In genomic region chr4:104017213-104017612, GRCh38 we compare ENCODE assay signal across 28 cellular contexts.
"Had no signal": no experiment of that assay in that cellular context is flagged by ENCODE, and none has a peak within 500 bp of the region (broad histone marks: within the 10 kb centered on the region; RNA-seq: fewer than 3 reads in every experiment).

No MANE protein-coding gene starts in this region.

- DNase-seq: activated B cell treated with CpG ODN at 0.5 μM for 24 hours; activated CD4-positive, alpha-beta T cell treated with anti-CD3 and anti-CD28 coated beads for 48 hours; activated CD4-positive, alpha-beta T cell treated with anti-CD3 and anti-CD28 coated beads, Interleukin-2, amount 50 U/mL, for 1 hour; activated CD4-positive, alpha-beta T cell treated with anti-CD3 and anti-CD28 coated beads, Interleukin-2, amount 50 U/mL, for 48 hours; activated CD8-positive, alpha-beta memory T cell treated with anti-CD3 and anti-CD28 coated beads for 24 hours; activated CD8-positive, alpha-beta T cell treated with anti-CD3 and anti-CD28 coated beads for 36 hours; activated effector memory CD4-positive, alpha-beta T cell treated with anti-CD3 and anti-CD28 coated beads, Interleukin-2, amount 50 U/mL, for 16 hours; activated naive CD4-positive, alpha-beta T cell treated with anti-CD3 and anti-CD28 coated beads for 36 hours; activated naive CD8-positive, alpha-beta T cell treated with anti-CD3 and anti-CD28 coated beads for 36 hours; activated naive CD8-positive, alpha-beta T cell treated with anti-CD3 and anti-CD28 coated beads, Interleukin-2, amount 50 U/mL, for 24 hours; activated T-cell treated with anti-CD3 and anti-CD28 coated beads, Interleukin-2, amount 50 U/mL, for 1 hour; activated T-cell treated with anti-CD3 and anti-CD28 coated beads, Interleukin-2, amount 50 U/mL, for 48 hours; adrenal gland; amygdala; aorta; body of pancreas; caudate nucleus; cortex of kidney; dermis blood vessel endothelial cell; effector CD8-positive, alpha-beta T cell; esophagus squamous epithelium; gastrocnemius medialis; T-helper 1 cell; T-helper 17 cell; T1000; WERI-Rb-1 had no signal

- H3K27me3 ChIP-seq: adrenal gland, body of pancreas, esophagus squamous epithelium, gastrocnemius medialis had no signal

- H3K4me3 ChIP-seq: adrenal gland, body of pancreas, esophagus squamous epithelium, gastrocnemius medialis had no signal

- H3K9me3 ChIP-seq: adrenal gland, body of pancreas, esophagus squamous epithelium, gastrocnemius medialis had no signal

- H3K4me1 ChIP-seq: adrenal gland, body of pancreas, esophagus squamous epithelium, gastrocnemius medialis had no signal

- ATAC-seq: activated CD4-positive, CD25-positive, alpha-beta regulatory T cell treated with anti-CD3 and anti-CD28 coated beads, Interleukin-2, amount 50 U/mL, for 24 hours; activated CD8-positive, alpha-beta T cell treated with anti-CD3 and anti-CD28 coated beads for 36 hours; activated naive CD8-positive, alpha-beta T cell treated with anti-CD3 and anti-CD28 coated beads, Interleukin-2, amount 50 U/mL, for 24 hours; body of pancreas; gastrocnemius medialis; T-helper 17 cell had no signal

- H3K36me3 ChIP-seq: adrenal gland, esophagus squamous epithelium, gastrocnemius medialis, WERI-Rb-1 had no signal

- H3K27ac ChIP-seq: adrenal gland, body of pancreas, epithelial cell of prostate, esophagus squamous epithelium, gastrocnemius medialis, WERI-Rb-1 had no signal
